ENCODE assay signal across 1 cellular context in genomic region chr1:234620272-234620711, GRCh38.
A peak's percentile ranks its signal among the peaks of the same experiment; 100 is the strongest.
TF ChIP-seq lines count a peak whose summit lies in the region.

No MANE protein-coding gene starts in this region.

TF ChIP-seq in K562, 482 proteins besides CTCF, POLR2A, EP300 and RAD21 (continued from another document):
- TF ChIP-seq MGA (IDR thresholded peaks at IDR 0.05) = 0 out of 2 replicates have a peak, but pooled peaks have one; percentile 4
- no peak for TF ChIP-seq MAX (CRISPR knock-in tag; IDR thresholded peaks at IDR 0.05)
- 0 out of 2 replicates have a peak, but pooled peaks have one; percentile 0 for TF ChIP-seq EP400 (IDR thresholded peaks at IDR 0.05)
